ENCODE assay signal across 1 cellular context in genomic region chr3:64571982-64572381, GRCh38.
TF ChIP-seq lines count a peak whose summit lies in the region.

No MANE protein-coding gene starts in this region.

TF ChIP-seq in GM23338, 12 proteins besides CTCF, POLR2A, EP300 and RAD21 (continued from another document):
- TF ChIP-seq, protein P1, sequence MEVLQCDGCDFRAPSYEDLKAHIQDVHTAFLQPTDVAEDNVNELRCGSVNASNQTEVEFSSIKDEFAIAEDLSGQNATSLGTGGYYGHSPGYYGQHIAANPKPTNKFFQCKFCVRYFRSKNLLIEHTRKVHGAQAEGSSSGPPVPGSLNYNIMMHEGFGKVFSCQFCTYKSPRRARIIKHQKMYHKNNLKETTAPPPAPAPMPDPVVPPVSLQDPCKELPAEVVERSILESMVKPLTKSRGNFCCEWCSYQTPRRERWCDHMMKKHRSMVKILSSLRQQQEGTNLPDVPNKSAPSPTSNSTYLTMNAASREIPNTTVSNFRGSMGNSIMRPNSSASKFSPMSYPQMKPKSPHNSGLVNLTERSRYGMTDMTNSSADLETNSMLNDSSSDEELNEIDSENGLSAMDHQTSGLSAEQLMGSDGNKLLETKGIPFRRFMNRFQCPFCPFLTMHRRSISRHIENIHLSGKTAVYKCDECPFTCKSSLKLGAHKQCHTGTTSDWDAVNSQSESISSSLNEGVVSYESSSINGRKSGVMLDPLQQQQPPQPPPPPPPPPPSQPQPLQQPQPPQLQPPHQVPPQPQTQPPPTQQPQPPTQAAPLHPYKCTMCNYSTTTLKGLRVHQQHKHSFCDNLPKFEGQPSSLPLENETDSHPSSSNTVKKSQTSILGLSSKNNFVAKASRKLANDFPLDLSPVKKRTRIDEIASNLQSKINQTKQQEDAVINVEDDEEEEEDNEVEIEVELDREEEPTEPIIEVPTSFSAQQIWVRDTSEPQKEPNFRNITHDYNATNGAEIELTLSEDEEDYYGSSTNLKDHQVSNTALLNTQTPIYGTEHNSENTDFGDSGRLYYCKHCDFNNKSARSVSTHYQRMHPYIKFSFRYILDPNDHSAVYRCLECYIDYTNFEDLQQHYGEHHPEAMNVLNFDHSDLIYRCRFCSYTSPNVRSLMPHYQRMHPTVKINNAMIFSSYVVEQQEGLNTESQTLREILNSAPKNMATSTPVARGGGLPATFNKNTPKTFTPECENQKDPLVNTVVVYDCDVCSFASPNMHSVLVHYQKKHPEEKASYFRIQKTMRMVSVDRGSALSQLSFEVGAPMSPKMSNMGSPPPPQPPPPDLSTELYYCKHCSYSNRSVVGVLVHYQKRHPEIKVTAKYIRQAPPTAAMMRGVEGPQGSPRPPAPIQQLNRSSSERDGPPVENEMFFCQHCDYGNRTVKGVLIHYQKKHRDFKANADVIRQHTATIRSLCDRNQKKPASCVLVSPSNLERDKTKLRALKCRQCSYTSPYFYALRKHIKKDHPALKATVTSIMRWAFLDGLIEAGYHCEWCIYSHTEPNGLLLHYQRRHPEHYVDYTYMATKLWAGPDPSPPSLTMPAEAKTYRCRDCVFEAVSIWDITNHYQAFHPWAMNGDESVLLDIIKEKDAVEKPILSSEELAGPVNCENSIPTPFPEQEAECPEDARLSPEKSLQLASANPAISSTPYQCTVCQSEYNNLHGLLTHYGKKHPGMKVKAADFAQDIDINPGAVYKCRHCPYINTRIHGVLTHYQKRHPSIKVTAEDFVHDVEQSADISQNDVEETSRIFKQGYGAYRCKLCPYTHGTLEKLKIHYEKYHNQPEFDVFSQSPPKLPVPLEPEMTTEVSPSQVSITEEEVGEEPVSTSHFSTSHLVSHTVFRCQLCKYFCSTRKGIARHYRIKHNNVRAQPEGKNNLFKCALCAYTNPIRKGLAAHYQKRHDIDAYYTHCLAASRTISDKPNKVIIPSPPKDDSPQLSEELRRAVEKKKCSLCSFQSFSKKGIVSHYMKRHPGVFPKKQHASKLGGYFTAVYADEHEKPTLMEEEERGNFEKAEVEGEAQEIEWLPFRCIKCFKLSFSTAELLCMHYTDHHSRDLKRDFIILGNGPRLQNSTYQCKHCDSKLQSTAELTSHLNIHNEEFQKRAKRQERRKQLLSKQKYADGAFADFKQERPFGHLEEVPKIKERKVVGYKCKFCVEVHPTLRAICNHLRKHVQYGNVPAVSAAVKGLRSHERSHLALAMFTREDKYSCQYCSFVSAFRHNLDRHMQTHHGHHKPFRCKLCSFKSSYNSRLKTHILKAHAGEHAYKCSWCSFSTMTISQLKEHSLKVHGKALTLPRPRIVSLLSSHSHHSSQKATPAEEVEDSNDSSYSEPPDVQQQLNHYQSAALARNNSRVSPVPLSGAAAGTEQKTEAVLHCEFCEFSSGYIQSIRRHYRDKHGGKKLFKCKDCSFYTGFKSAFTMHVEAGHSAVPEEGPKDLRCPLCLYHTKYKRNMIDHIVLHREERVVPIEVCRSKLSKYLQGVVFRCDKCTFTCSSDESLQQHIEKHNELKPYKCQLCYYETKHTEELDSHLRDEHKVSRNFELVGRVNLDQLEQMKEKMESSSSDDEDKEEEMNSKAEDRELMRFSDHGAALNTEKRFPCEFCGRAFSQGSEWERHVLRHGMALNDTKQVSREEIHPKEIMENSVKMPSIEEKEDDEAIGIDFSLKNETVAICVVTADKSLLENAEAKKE (CRISPR knock-in tag; IDR thresholded peaks at IDR 0.05): no peak
- TF ChIP-seq, protein P2, sequence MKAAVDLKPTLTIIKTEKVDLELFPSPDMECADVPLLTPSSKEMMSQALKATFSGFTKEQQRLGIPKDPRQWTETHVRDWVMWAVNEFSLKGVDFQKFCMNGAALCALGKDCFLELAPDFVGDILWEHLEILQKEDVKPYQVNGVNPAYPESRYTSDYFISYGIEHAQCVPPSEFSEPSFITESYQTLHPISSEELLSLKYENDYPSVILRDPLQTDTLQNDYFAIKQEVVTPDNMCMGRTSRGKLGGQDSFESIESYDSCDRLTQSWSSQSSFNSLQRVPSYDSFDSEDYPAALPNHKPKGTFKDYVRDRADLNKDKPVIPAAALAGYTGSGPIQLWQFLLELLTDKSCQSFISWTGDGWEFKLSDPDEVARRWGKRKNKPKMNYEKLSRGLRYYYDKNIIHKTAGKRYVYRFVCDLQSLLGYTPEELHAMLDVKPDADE (IDR thresholded peaks at IDR 0.05): no peak
- no peak for TF ChIP-seq JUNB (IDR thresholded peaks at IDR 0.05; ENCODE audit: unreplicated experiment)
- TF ChIP-seq, protein P3, sequence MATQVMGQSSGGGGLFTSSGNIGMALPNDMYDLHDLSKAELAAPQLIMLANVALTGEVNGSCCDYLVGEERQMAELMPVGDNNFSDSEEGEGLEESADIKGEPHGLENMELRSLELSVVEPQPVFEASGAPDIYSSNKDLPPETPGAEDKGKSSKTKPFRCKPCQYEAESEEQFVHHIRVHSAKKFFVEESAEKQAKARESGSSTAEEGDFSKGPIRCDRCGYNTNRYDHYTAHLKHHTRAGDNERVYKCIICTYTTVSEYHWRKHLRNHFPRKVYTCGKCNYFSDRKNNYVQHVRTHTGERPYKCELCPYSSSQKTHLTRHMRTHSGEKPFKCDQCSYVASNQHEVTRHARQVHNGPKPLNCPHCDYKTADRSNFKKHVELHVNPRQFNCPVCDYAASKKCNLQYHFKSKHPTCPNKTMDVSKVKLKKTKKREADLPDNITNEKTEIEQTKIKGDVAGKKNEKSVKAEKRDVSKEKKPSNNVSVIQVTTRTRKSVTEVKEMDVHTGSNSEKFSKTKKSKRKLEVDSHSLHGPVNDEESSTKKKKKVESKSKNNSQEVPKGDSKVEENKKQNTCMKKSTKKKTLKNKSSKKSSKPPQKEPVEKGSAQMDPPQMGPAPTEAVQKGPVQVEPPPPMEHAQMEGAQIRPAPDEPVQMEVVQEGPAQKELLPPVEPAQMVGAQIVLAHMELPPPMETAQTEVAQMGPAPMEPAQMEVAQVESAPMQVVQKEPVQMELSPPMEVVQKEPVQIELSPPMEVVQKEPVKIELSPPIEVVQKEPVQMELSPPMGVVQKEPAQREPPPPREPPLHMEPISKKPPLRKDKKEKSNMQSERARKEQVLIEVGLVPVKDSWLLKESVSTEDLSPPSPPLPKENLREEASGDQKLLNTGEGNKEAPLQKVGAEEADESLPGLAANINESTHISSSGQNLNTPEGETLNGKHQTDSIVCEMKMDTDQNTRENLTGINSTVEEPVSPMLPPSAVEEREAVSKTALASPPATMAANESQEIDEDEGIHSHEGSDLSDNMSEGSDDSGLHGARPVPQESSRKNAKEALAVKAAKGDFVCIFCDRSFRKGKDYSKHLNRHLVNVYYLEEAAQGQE (IDR thresholded peaks at IDR 0.05; ENCODE audit: unreplicated experiment): no peak
- no peak for TF ChIP-seq ZNF331 (CRISPR knock-in tag; IDR thresholded peaks at IDR 0.05; ENCODE audit: low read depth)
- TF ChIP-seq EZH2 (IDR thresholded peaks at IDR 0.05; ENCODE audit: low read depth, unreplicated experiment): no peak
